In genomic region chr4:89110986-89111832, GRCh38 we compare ENCODE assay signal across 1 cellular context.
A peak's percentile ranks its signal among the peaks of the same experiment; 100 is the strongest.
TF ChIP-seq lines count a peak whose summit lies in the region.

Gene TIGD2, plus strand, starts transcription at chr4:89111533. Its CDS starts 1,442 bp downstream, at chr4:89112975.

TF ChIP-seq in K562, 482 proteins besides CTCF, POLR2A, EP300 and RAD21 (continued from another document and continues in another):
- TF ChIP-seq STAT6 (CRISPR knock-in tag; IDR thresholded peaks at IDR 0.05) = no peak
- TF ChIP-seq MYC (IDR thresholded peaks at IDR 0.05; ENCODE audit: low read depth, low read length) = peak; percentile 46; the same call in 1 of the 2 replicates
- peak; percentile 89 for TF ChIP-seq MYC (CRISPR knock-in tag; IDR thresholded peaks at IDR 0.05; ENCODE audit: borderline replicate concordance, low read depth)
- TF ChIP-seq HDGF (IDR thresholded peaks at IDR 0.05) = no peak
- TF ChIP-seq PHTF2 (CRISPR knock-in tag; IDR thresholded peaks at IDR 0.05) = no peak
- TF ChIP-seq MCM2 (IDR thresholded peaks at IDR 0.05; ENCODE audit: low read depth) = no peak
- TF ChIP-seq GTF2A2 (tag; IDR thresholded peaks at IDR 0.05) = no peak
- no peak; the same call in 1 of the 2 replicates for TF ChIP-seq SMAD4 (CRISPR knock-in tag; conservative IDR thresholded peaks at IDR 0.05)
- TF ChIP-seq KLF1 (tag; IDR thresholded peaks at IDR 0.05) = no peak; the same call in 1 of the 2 replicates
- TF ChIP-seq KLF13 (tag; IDR thresholded peaks at IDR 0.05; ENCODE audit: borderline replicate concordance, low read depth) = peak; percentile 64; the same call in 1 of the 2 replicates
- no peak for TF ChIP-seq MCM3 (IDR thresholded peaks at IDR 0.05)
- peak; percentile 84 for TF ChIP-seq POLR2AphosphoS5 (IDR thresholded peaks at IDR 0.05; ENCODE audit: control insufficient read depth, insufficient read depth, low read depth, low read length)
- TF ChIP-seq CBFA2T3 (IDR thresholded peaks at IDR 0.05) = 0 out of 2 replicates have a peak, but pooled peaks have one; percentile 4
- TF ChIP-seq SRSF7 (optimal IDR thresholded peaks at IDR 0.05; ENCODE audit: low read depth, low read length) = no peak
- TF ChIP-seq EZH2 (IDR thresholded peaks at IDR 0.05; ENCODE audit: borderline replicate concordance, low read depth, low read length) = no peak
- TF ChIP-seq ZNF143 (CRISPR knock-in tag; IDR thresholded peaks at IDR 0.05) = no peak
- 0 out of 2 replicates have a peak, but pooled peaks have one; percentile 29 for TF ChIP-seq FOXM1 (IDR thresholded peaks at IDR 0.05; ENCODE audit: low read depth)
- no peak for TF ChIP-seq FOXM1 (CRISPR knock-in tag; IDR thresholded peaks at IDR 0.05; ENCODE audit: low read depth)
- peak; percentile 8; the same call in 1 of the 2 replicates for TF ChIP-seq HCFC1 (IDR thresholded peaks at IDR 0.05; ENCODE audit: low read depth, low read length)
- TF ChIP-seq PURB (CRISPR knock-in tag; IDR thresholded peaks at IDR 0.05; ENCODE audit: low read depth) = no peak
- TF ChIP-seq KDM2B (CRISPR knock-in tag; IDR thresholded peaks at IDR 0.05) = 0 out of 2 replicates have a peak, but pooled peaks have one; percentile 47
- TF ChIP-seq CTBP1 (IDR thresholded peaks at IDR 0.05; ENCODE audit: borderline replicate concordance) = peak; percentile 64; the same call in 1 of the 2 replicates
- TF ChIP-seq FOXO4 (CRISPR knock-in tag; IDR thresholded peaks at IDR 0.05) = no peak
- peak; percentile 73 for TF ChIP-seq SAP30 (IDR thresholded peaks at IDR 0.05; ENCODE audit: borderline replicate concordance, insufficient read depth, low read depth, low read length, poor library complexity, severe bottlenecking)
- 0 out of 2 replicates have a peak, but pooled peaks have one; percentile 41 for TF ChIP-seq ZNF24 (IDR thresholded peaks at IDR 0.05)
- TF ChIP-seq ZNF717 (CRISPR knock-in tag; IDR thresholded peaks at IDR 0.05) = no peak
- no peak for TF ChIP-seq TFE3 (CRISPR knock-in tag; IDR thresholded peaks at IDR 0.05)
- no peak for TF ChIP-seq ZNF140 (CRISPR knock-in tag; IDR thresholded peaks at IDR 0.05)
- TF ChIP-seq CUX1 (CRISPR knock-in tag; IDR thresholded peaks at IDR 0.05) = no peak
- peak; percentile 85 for TF ChIP-seq CXXC5 (CRISPR knock-in tag; IDR thresholded peaks at IDR 0.05)
- TF ChIP-seq ZKSCAN1 (IDR thresholded peaks at IDR 0.05; ENCODE audit: low read depth, low read length) = no peak
- TF ChIP-seq PHF21A (IDR thresholded peaks at IDR 0.05; ENCODE audit: borderline replicate concordance, low read depth) = no peak; the same call in 1 of the 2 replicates
- no peak for TF ChIP-seq RBM39 (optimal IDR thresholded peaks at IDR 0.05; ENCODE audit: low read depth, low read length)
- TF ChIP-seq ZNF518B (CRISPR knock-in tag; IDR thresholded peaks at IDR 0.05) = no peak
- no peak for TF ChIP-seq PKNOX1 (IDR thresholded peaks at IDR 0.05)
- no peak for TF ChIP-seq SIRT6 (IDR thresholded peaks at IDR 0.05; ENCODE audit: low read depth, low read length)
- TF ChIP-seq SREBF2 (CRISPR knock-in tag; IDR thresholded peaks at IDR 0.05) = no peak
- TF ChIP-seq SPI1 (IDR thresholded peaks at IDR 0.05; ENCODE audit: borderline replicate concordance, low read depth, low read length) = no peak
- no peak for TF ChIP-seq RNF219 (CRISPR knock-in tag; IDR thresholded peaks at IDR 0.05)
- no peak for TF ChIP-seq ZNF785 (CRISPR knock-in tag; IDR thresholded peaks at IDR 0.05)
- TF ChIP-seq ATF1 (CRISPR knock-in tag; IDR thresholded peaks at IDR 0.05) = no peak
- peak; percentile 63 for TF ChIP-seq ATF1 (tag; IDR thresholded peaks at IDR 0.05)
- TF ChIP-seq FOXJ2 (tag; IDR thresholded peaks at IDR 0.05) = peak; percentile 74
- no peak for TF ChIP-seq RFX1 (IDR thresholded peaks at IDR 0.05)
- TF ChIP-seq NR2C1 (IDR thresholded peaks at IDR 0.05) = no peak
- no peak for TF ChIP-seq NR2C1 (tag; IDR thresholded peaks at IDR 0.05)
- no peak for TF ChIP-seq ZNF655 (CRISPR knock-in tag; IDR thresholded peaks at IDR 0.05)
- no peak for TF ChIP-seq KHSRP (IDR thresholded peaks at IDR 0.05)
- TF ChIP-seq SIN3B (IDR thresholded peaks at IDR 0.05; ENCODE audit: low read depth) = no peak
- no peak for TF ChIP-seq ZNF408 (CRISPR knock-in tag; IDR thresholded peaks at IDR 0.05; ENCODE audit: low read depth)
- no peak for TF ChIP-seq ZNF311 (CRISPR knock-in tag; IDR thresholded peaks at IDR 0.05)
- peak; percentile 71; the same call in 1 of the 2 replicates for TF ChIP-seq RNF2 (IDR thresholded peaks at IDR 0.05)
